ENCODE assay signal across 28 cellular contexts in genomic region chr10:48946891-48947500, GRCh38. TPM values are rescaled to one million over a fixed set of nuclear protein-coding genes. Genes with fewer than 3 reads are reported as not detected.
DNase-seq lines count a peak whose midpoint lies in the region; ATAC-seq, FAIRE-seq and TF ChIP-seq lines count a peak whose summit lies in the region.
"Had no signal": no experiment of that assay in that cellular context is flagged by ENCODE, and none has a peak within 500 bp of the region (broad histone marks: within the 10 kb centered on the region; RNA-seq: fewer than 3 reads in every experiment).

No MANE protein-coding gene starts in this region.

- H3K4me1 Mint-ChIP-seq in astrocyte (ENCODE audit: low read depth, unreplicated experiment) = no peaks in the 10 kb centered on the region
- H3K4me1 Mint-ChIP-seq: activated CD4-positive, alpha-beta memory T cell treated with anti-CD3 and anti-CD28 coated beads, Interleukin-2, amount 10 ng/mL, durations not matched to agents 7 days and 5 days had no signal

- no peaks in the 10 kb centered on the region for H3K36me3 Mint-ChIP-seq in astrocyte (ENCODE audit: low read depth, unreplicated experiment)
- H3K36me3 Mint-ChIP-seq: CD8-positive, alpha-beta T cell had no signal

- no peak overlapping the region for H3K4me3 Mint-ChIP-seq in astrocyte (ENCODE audit: unreplicated experiment)
- H3K4me3 Mint-ChIP-seq: activated CD4-positive, alpha-beta memory T cell treated with anti-CD3 and anti-CD28 coated beads, Interleukin-2, amount 10 ng/mL, durations not matched to agents 7 days and 5 days; CD8-positive, alpha-beta T cell; T-helper 17 cell had no signal

- no peak overlapping the region for H3K4me3 ChIP-seq in astrocyte (ENCODE audit: insufficient read depth, low read depth, low read length)
- no peak overlapping the region for H3K4me3 ChIP-seq in fibroblast of the aortic adventitia (ENCODE audit: low read depth, low read length)
- H3K4me3 ChIP-seq: A549, lung, testis had no signal

- no peaks in the 10 kb centered on the region for H4K20me1 ChIP-seq in astrocyte (ENCODE audit: insufficient read depth, low read length)

- H3K27me3 Mint-ChIP-seq in astrocyte (ENCODE audit: low read depth, unreplicated experiment) = peaks cover 28% of the 10 kb centered on the region
- H3K27me3 Mint-ChIP-seq: activated CD4-positive, alpha-beta memory T cell treated with anti-CD3 and anti-CD28 coated beads, Interleukin-2, amount 10 ng/mL, durations not matched to agents 7 days and 5 days had no signal

- no peak for TF ChIP-seq CTCF in astrocyte (IDR thresholded peaks at IDR 0.05; ENCODE audit: insufficient read depth, low read depth, low read length)
- no peak for TF ChIP-seq CTCF in fibroblast of the aortic adventitia (IDR thresholded peaks at IDR 0.05; ENCODE audit: insufficient read depth, low read length)

- no peak overlapping the region for H2AFZ ChIP-seq in astrocyte (ENCODE audit: low read depth, low read length)

- no peaks in the 10 kb centered on the region for H3K4me1 ChIP-seq in astrocyte (ENCODE audit: insufficient read depth, low read length)
- H3K4me1 ChIP-seq: A549, testis had no signal

- no peak overlapping the region for H3K27ac ChIP-seq in astrocyte (ENCODE audit: low read depth, low read length)
- H3K27ac ChIP-seq: A549, testis had no signal

- no peaks in the 10 kb centered on the region for H3K9me3 Mint-ChIP-seq in astrocyte (ENCODE audit: unreplicated experiment)
- H3K9me3 Mint-ChIP-seq: activated CD4-positive, alpha-beta memory T cell treated with anti-CD3 and anti-CD28 coated beads, Interleukin-2, amount 10 ng/mL, durations not matched to agents 7 days and 5 days; CD8-positive, alpha-beta T cell had no signal

- H3K4me2 ChIP-seq in astrocyte (ENCODE audit: low read length) = peak overlapping the region; percentile 20
- H3K4me2 ChIP-seq: A549 had no signal

- H3K79me2 ChIP-seq in astrocyte (ENCODE audit: insufficient read depth, low read length) = no peaks in the 10 kb centered on the region

- no peak for ATAC-seq in HG02870 (IDR thresholded peaks at IDR 0.05; ENCODE audit: unreplicated experiment)
- ATAC-seq: A549; CD8-positive, alpha-beta T cell; SK-N-SH treated with all-trans-retinoic acid at 6 μM for 48 hours; stimulated activated naive CD8-positive, alpha-beta T cell treated with anti-CD3 and anti-CD28 coated beads, Interleukin-15, Interleukin-2, amounts not matched to agents 100 U/mL and 50 U/mL, for 24 hours; T-helper 17 cell had no signal

- no peaks in the 10 kb centered on the region for H3K9me3 ChIP-seq in astrocyte (ENCODE audit: insufficient read depth, low read depth, low read length)
- H3K9me3 ChIP-seq: A549, testis had no signal

- DNase-seq in Daoy (ENCODE audit: low read depth) = peak; percentile 5
- DNase-seq in astrocyte (ENCODE audit: low read depth) = peak; percentile 2
- peak; percentile 14 for DNase-seq in fibroblast of the aortic adventitia (ENCODE audit: low read depth)
- peak; percentile 68 for DNase-seq in pulmonary artery endothelial cell (ENCODE audit: low read depth, low spot score)
- no peak for DNase-seq in AG08396 (ENCODE audit: low spot score)
- no peak for DNase-seq in NCI-H82 treated with DMSO at 0.1 percent for 48 hours (lab: John Stamatoyannopoulos, UW; ENCODE audit: unreplicated experiment)
- no peak for DNase-seq in kidney glomerular epithelial cell (lab: John Stamatoyannopoulos, UW)
- DNase-seq: activated CD4-positive, alpha-beta memory T cell treated with anti-CD3 and anti-CD28 coated beads, Interleukin-2, amount 10 ng/mL, durations not matched to agents 7 days and 5 days; activated CD4-positive, alpha-beta T cell treated with anti-CD3 and anti-CD28 coated beads for 1 hour; activated CD8-positive, alpha-beta memory T cell treated with anti-CD3 and anti-CD28 coated beads, Interleukin-2, amount 50 U/mL, for 48 hours; activated naive CD4-positive, alpha-beta T cell treated with anti-CD3 and anti-CD28 coated beads, Interleukin-2, amount 50 U/mL, for 16 hours; amniotic stem cell; CD8-positive, alpha-beta T cell; central memory CD4-positive, alpha-beta T cell; DMS 273 treated with DMSO at 0.1 percent for 48 hours; NCI-H1694 treated with DMSO at 0.1 percent for 48 hours; stimulated activated naive CD8-positive, alpha-beta T cell treated with anti-CD3 and anti-CD28 coated beads, Interleukin-15, Interleukin-2, amounts not matched to agents 100 U/mL and 50 U/mL, for 24 hours; T-helper 17 cell; testis had no signal

- H3K27me3 ChIP-seq in astrocyte (ENCODE audit: insufficient read depth, low read length) = peaks cover 2% of the 10 kb centered on the region
- H3K27me3 ChIP-seq: testis had no signal

- FAIRE-seq in astrocyte (lab: Jason Lieb, UNC) = no peak
- FAIRE-seq: A549, endometrium, keratinocyte had no signal

- no peaks in the 10 kb centered on the region for H3K36me3 ChIP-seq in astrocyte (ENCODE audit: insufficient read depth, low read length)

- no peak overlapping the region for H3K9ac ChIP-seq in astrocyte (ENCODE audit: low read length)

- H3K27ac Mint-ChIP-seq in astrocyte (ENCODE audit: unreplicated experiment) = no peak overlapping the region
- H3K27ac Mint-ChIP-seq: activated CD4-positive, alpha-beta memory T cell treated with anti-CD3 and anti-CD28 coated beads, Interleukin-2, amount 10 ng/mL, durations not matched to agents 7 days and 5 days; CD8-positive, alpha-beta T cell; progenitor cell of endocrine pancreas; T-helper 17 cell had no signal

RNA-seq across cellular contexts. Expression of gene LRRC18, which starts 7.4 kb away (rescaled TPM):
- total RNA-seq in Daoy (2014; rRNA removed; shearing (Covaris generic)) = not detected in 2 replicates
- total RNA-seq in astrocyte (not detected in 2 replicates), fibroblast of the aortic adventitia (ENCODE audit: low replicate concordance) (not detected in 2 replicates), pulmonary artery endothelial cell (not detected in 2 replicates)
- total RNA-seq: activated CD4-positive, alpha-beta memory T cell treated with anti-CD3 and anti-CD28 coated beads, Interleukin-2, amount 10 ng/mL, durations not matched to agents 7 days and 5 days; CD8-positive, alpha-beta T cell; dermis microvascular lymphatic vessel endothelial cell; NCI-H460; progenitor cell of endocrine pancreas; T-helper 17 cell had no signal

Comparison
In these comparisons a context has a peak if more than half of its experiments do, and no peak if none do; other contexts are left out.
1. DNase-seq: peak in Daoy (single experiment), astrocyte (single experiment), fibroblast of the aortic adventitia (single experiment) and pulmonary artery endothelial cell (single experiment); none in AG08396 (single experiment), NCI-H82 treated with DMSO at 0.1 percent for 48 hours (single experiment) and kidney glomerular epithelial cell (single experiment).